ENCODE assay signal across 2 cellular contexts in genomic region chr6:156552849-156553248, GRCh38.
TF ChIP-seq lines count a peak whose summit lies in the region.

No MANE protein-coding gene starts in this region.

TF ChIP-seq in A549, 52 proteins besides CTCF, POLR2A, EP300 and RAD21 (continued from another document):
- TF ChIP-seq ZC3H11A (IDR thresholded peaks at IDR 0.05), result no peak
- no peak for TF ChIP-seq POLR2AphosphoS2 (conservative IDR thresholded peaks at IDR 0.05; ENCODE audit: low read length)

TF ChIP-seq in K562, 482 proteins besides CTCF, POLR2A, EP300 and RAD21 (continued from another document):
- TF ChIP-seq C11orf30 (IDR thresholded peaks at IDR 0.05; ENCODE audit: low read depth) (peak; percentile 46; the same call in 1 of the 2 replicates), MAFF (IDR thresholded peaks at IDR 0.05; ENCODE audit: low read length) (peak; percentile 43), ZNF316 (IDR thresholded peaks at IDR 0.05) (peak; percentile 75), MAFG (tag; conservative IDR thresholded peaks at IDR 0.05) (peak; percentile 57; the same call in 1 of the 2 replicates), MAFK (IDR thresholded peaks at IDR 0.05; ENCODE audit: low read length) (peak; percentile 25; the same call in 1 of the 2 replicates), NFIC (IDR thresholded peaks at IDR 0.05) (no peak)
- TF ChIP-seq, protein P1, sequence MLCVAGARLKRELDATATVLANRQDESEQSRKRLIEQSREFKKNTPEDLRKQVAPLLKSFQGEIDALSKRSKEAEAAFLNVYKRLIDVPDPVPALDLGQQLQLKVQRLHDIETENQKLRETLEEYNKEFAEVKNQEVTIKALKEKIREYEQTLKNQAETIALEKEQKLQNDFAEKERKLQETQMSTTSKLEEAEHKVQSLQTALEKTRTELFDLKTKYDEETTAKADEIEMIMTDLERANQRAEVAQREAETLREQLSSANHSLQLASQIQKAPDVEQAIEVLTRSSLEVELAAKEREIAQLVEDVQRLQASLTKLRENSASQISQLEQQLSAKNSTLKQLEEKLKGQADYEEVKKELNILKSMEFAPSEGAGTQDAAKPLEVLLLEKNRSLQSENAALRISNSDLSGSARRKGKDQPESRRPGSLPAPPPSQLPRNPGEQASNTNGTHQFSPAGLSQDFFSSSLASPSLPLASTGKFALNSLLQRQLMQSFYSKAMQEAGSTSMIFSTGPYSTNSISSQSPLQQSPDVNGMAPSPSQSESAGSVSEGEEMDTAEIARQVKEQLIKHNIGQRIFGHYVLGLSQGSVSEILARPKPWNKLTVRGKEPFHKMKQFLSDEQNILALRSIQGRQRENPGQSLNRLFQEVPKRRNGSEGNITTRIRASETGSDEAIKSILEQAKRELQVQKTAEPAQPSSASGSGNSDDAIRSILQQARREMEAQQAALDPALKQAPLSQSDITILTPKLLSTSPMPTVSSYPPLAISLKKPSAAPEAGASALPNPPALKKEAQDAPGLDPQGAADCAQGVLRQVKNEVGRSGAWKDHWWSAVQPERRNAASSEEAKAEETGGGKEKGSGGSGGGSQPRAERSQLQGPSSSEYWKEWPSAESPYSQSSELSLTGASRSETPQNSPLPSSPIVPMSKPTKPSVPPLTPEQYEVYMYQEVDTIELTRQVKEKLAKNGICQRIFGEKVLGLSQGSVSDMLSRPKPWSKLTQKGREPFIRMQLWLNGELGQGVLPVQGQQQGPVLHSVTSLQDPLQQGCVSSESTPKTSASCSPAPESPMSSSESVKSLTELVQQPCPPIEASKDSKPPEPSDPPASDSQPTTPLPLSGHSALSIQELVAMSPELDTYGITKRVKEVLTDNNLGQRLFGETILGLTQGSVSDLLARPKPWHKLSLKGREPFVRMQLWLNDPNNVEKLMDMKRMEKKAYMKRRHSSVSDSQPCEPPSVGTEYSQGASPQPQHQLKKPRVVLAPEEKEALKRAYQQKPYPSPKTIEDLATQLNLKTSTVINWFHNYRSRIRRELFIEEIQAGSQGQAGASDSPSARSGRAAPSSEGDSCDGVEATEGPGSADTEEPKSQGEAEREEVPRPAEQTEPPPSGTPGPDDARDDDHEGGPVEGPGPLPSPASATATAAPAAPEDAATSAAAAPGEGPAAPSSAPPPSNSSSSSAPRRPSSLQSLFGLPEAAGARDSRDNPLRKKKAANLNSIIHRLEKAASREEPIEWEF (CRISPR knock-in tag; IDR thresholded peaks at IDR 0.05), result no peak
TF ChIP-seq in K562: peak in this region for 5.
